Comparison of ENCODE assay signal across 1 cellular context in the genomic region with DNA sequence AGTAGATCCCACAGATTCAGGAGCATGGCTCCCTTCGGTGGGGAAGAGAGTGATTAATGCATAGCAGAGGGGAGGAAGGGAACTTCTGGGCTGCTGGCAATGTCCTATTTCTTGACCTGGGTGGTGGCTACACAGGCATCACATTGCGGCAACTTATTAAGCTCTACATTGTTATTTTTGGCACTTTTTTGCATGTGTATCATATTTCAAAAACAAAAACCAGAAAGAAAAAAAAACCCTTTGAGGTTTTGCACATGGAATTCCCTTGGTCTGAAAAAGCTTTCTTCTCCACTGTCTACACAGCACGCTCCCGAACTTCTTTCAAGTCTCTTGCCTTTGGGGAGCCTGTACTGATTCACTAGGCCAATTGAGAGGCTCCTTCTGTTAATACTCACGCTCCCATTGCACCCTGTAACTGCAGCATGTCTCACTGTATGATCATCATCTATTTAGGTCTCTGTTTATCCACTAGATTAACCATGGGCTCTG.
TF ChIP-seq lines count a peak whose summit lies in the region.

No MANE protein-coding gene starts in this region.

TF ChIP-seq in IMR-90, 13 proteins besides CTCF, POLR2A, EP300 and RAD21 (continued from another document):
- no peak for TF ChIP-seq MAZ (IDR thresholded peaks at IDR 0.05; ENCODE audit: borderline replicate concordance, low read depth, low read length)
- no peak for TF ChIP-seq CHD1 (IDR thresholded peaks at IDR 0.05; ENCODE audit: low read depth, low read length)
- no peak for TF ChIP-seq SMC3 (IDR thresholded peaks at IDR 0.05; ENCODE audit: low read depth, low read length)
- no peak for TF ChIP-seq MAFK (IDR thresholded peaks at IDR 0.05; ENCODE audit: low read depth, low read length)
- TF ChIP-seq MXI1 (IDR thresholded peaks at IDR 0.05; ENCODE audit: borderline replicate concordance, low read depth, low read length), result no peak
